Comparison of ENCODE assay signal across 16 cellular contexts in genomic region chr10:11232222-11232961, GRCh38.
DNase-seq lines count a peak whose midpoint lies in the region; ATAC-seq and FAIRE-seq lines count a peak whose summit lies in the region.
"Had no signal": no experiment of that assay in that cellular context is flagged by ENCODE, and none has a peak within 500 bp of the region (broad histone marks: within the 10 kb centered on the region; RNA-seq: fewer than 3 reads in every experiment).

No MANE protein-coding gene starts in this region.

- CTCF ChIA-PET in activated CD4-positive, alpha-beta memory T cell treated with anti-CD3 and anti-CD28 coated beads, Interleukin-2, amount 10 ng/mL, durations not matched to agents 7 days and 5 days (lab: Charles Lee), result interaction anchor here (1.0 kb wide), 1 partner anchor 23 kb away, joined by 3 read pairs; no protein-coding TSS in a partner anchor

- 84 to 86% (median 85%) methylated on average over 8 of the region's 8 CpGs for WGBS in small intestine, 3 donors

- peaks cover 94% of the 10 kb centered on the region for H3K4me1 Mint-ChIP-seq in activated CD4-positive, alpha-beta memory T cell treated with anti-CD3 and anti-CD28 coated beads, Interleukin-2, amount 10 ng/mL, durations not matched to agents 7 days and 5 days
- peaks cover 0 to 98% of the 10 kb centered on the region in 2 donors for H3K4me1 Mint-ChIP-seq in immature natural killer cell

- no peak overlapping the region for H3K4me3 Mint-ChIP-seq in activated CD4-positive, alpha-beta memory T cell treated with anti-CD3 and anti-CD28 coated beads, Interleukin-2, amount 10 ng/mL, durations not matched to agents 7 days and 5 days
- H3K4me3 Mint-ChIP-seq in immature natural killer cell, result peak overlapping the region; percentile 21 to 67 (median 51)
- H3K4me3 Mint-ChIP-seq: neural crest cell had no signal

- H3K27me3 ChIP-seq in small intestine (ENCODE audit: control insufficient read depth in 2 of 2, insufficient read depth in 2 of 2, low read length in 2 of 2), result no peaks in the 10 kb centered on the region
- H3K27me3 ChIP-seq: brain microvascular endothelial cell had no signal

- DNase-seq in activated CD4-positive, CD25-positive, alpha-beta regulatory T cell treated with anti-CD3 and anti-CD28 coated beads, Interleukin-2, amount 50 U/mL, for 72 hours, result no peak
- DNase-seq in activated CD4-positive, alpha-beta memory T cell treated with anti-CD3 and anti-CD28 coated beads, Interleukin-2, amount 10 ng/mL, durations not matched to agents 7 days and 5 days, result no peak
- DNase-seq in immature natural killer cell, result no peak
- DNase-seq in NCI-H2081 (lab: John Stamatoyannopoulos, UW), result no peak
- DNase-seq in small intestine, result no peak
- DNase-seq: brain microvascular endothelial cell; effector CD4-positive, alpha-beta T cell; NCI-H446 treated with DMSO at 0.1 percent for 48 hours had no signal

- ATAC-seq in activated CD4-positive, CD25-positive, alpha-beta regulatory T cell treated with anti-CD3 and anti-CD28 coated beads, Interleukin-2, amount 50 U/mL, for 24 hours, result peak; percentile 74 to 76
- ATAC-seq in GM18868 (IDR thresholded peaks at IDR 0.05; ENCODE audit: unreplicated experiment) (peak; percentile 45), HG03097 (IDR thresholded peaks at IDR 0.05; ENCODE audit: low FRiP score, unreplicated experiment) (no peak)
- ATAC-seq: HepG2 had no signal

- peaks cover 87% of the 10 kb centered on the region for H3K36me3 Mint-ChIP-seq in activated CD4-positive, alpha-beta memory T cell treated with anti-CD3 and anti-CD28 coated beads, Interleukin-2, amount 10 ng/mL, durations not matched to agents 7 days and 5 days (ENCODE audit: low read depth)
- H3K36me3 Mint-ChIP-seq in immature natural killer cell, result peaks cover 20 to 38% (median 24%) of the 10 kb centered on the region in 3 donors

- H3K27ac Mint-ChIP-seq in activated CD4-positive, alpha-beta memory T cell treated with anti-CD3 and anti-CD28 coated beads, Interleukin-2, amount 10 ng/mL, durations not matched to agents 7 days and 5 days, result peak overlapping the region; percentile 75
- H3K27ac Mint-ChIP-seq in immature natural killer cell, result peak overlapping the region in 5 of 6 donors; percentile 83 to 98 (median 93)

- H3K9me3 ChIP-seq in small intestine (ENCODE audit: control insufficient read depth, low read depth), result no peaks in the 10 kb centered on the region
- H3K9me3 ChIP-seq: SJSA1 had no signal

- H3K27me3 Mint-ChIP-seq in activated CD4-positive, alpha-beta memory T cell treated with anti-CD3 and anti-CD28 coated beads, Interleukin-2, amount 10 ng/mL, durations not matched to agents 7 days and 5 days, result no peaks in the 10 kb centered on the region
- peaks cover 4 to 22% (median 15%) of the 10 kb centered on the region in 3 donors for H3K27me3 Mint-ChIP-seq in immature natural killer cell (ENCODE audit: low read depth in 3 of 3)

- POLR2A ChIA-PET in activated CD4-positive, alpha-beta memory T cell treated with anti-CD3 and anti-CD28 coated beads, Interleukin-2, amount 10 ng/mL, durations not matched to agents 7 days and 5 days (lab: Charles Lee), result interaction anchor here (0.9 to 9.7 kb wide), 4 partner anchors 16 to 82 kb away, joined by 3 to 106 read pairs (median 3); no protein-coding TSS in a partner anchor

- H3K27ac ChIP-seq in small intestine (ENCODE audit: low read depth in 1 of 2, low read length in 1 of 2), result no peak overlapping the region
- H3K27ac ChIP-seq: 22Rv1, brain microvascular endothelial cell, SJSA1 had no signal

- no peaks in the 10 kb centered on the region for H3K4me1 ChIP-seq in small intestine (ENCODE audit: control insufficient read depth in 2 of 2, insufficient read depth in 1 of 2, low read depth in 1 of 2, low read length in 1 of 2)
- H3K4me1 ChIP-seq: SJSA1 had no signal

- no peak overlapping the region for H3K4me3 ChIP-seq in small intestine (ENCODE audit: low read depth in 1 of 2, low read length in 2 of 2)
- H3K4me3 ChIP-seq: lung, SJSA1 had no signal

- no peaks in the 10 kb centered on the region for H3K9me3 Mint-ChIP-seq in activated CD4-positive, alpha-beta memory T cell treated with anti-CD3 and anti-CD28 coated beads, Interleukin-2, amount 10 ng/mL, durations not matched to agents 7 days and 5 days
- H3K9me3 Mint-ChIP-seq in immature natural killer cell, result no peaks in the 10 kb centered on the region
- H3K9me3 Mint-ChIP-seq: neural crest cell had no signal

- no peak for FAIRE-seq in small intestine (lab: Jason Lieb, UNC)
- FAIRE-seq: HepG2 had no signal

- no peaks in the 10 kb centered on the region for H3K36me3 ChIP-seq in small intestine (ENCODE audit: control insufficient read depth in 2 of 2, insufficient read depth in 2 of 2, low read length in 2 of 2)
- H3K36me3 ChIP-seq: brain microvascular endothelial cell, SJSA1 had no signal
